ENCODE assay signal across 15 cellular contexts in genomic region chr5:154236459-154237375, GRCh38. TPM values are rescaled to one million over a fixed set of nuclear protein-coding genes. Genes with fewer than 3 reads are reported as not detected.
A peak's percentile ranks its signal among the peaks of the same experiment; 100 is the strongest.
DNase-seq lines count a peak whose midpoint lies in the region; ATAC-seq, FAIRE-seq and TF ChIP-seq lines count a peak whose summit lies in the region.
"Had no signal": no experiment of that assay in that cellular context is flagged by ENCODE, and none has a peak within 500 bp of the region (broad histone marks: within the 10 kb centered on the region; RNA-seq: fewer than 3 reads in every experiment).

No MANE protein-coding gene starts in this region.

- peaks cover 38% of the 10 kb centered on the region for H3K4me1 Mint-ChIP-seq in activated naive CD4-positive, alpha-beta T cell treated with anti-CD3 and anti-CD28 coated beads for 36 hours (ENCODE audit: low read depth)
- peaks cover 28% of the 10 kb centered on the region for H3K4me1 Mint-ChIP-seq in T-helper 17 cell
- peaks cover 47% of the 10 kb centered on the region for H3K4me1 Mint-ChIP-seq in CD8-positive, alpha-beta T cell (ENCODE audit: low read depth)

- FAIRE-seq in GM19239 (lab: Jason Lieb, UNC), result peak; percentile 54

- CTCF ChIA-PET in activated naive CD4-positive, alpha-beta T cell treated with anti-CD3 and anti-CD28 coated beads for 36 hours (lab: Charles Lee), result interaction anchor here (1.0 to 2.4 kb wide), 9 partner anchors 30 to 167 kb away, joined by 3 to 13 read pairs (median 5); partner anchors contain the start of gene GALNT10
- CTCF ChIA-PET in CD8-positive, alpha-beta T cell (lab: Charles Lee), result interaction anchor here (0.7 to 1.8 kb wide), 8 partner anchors 15 to 263 kb away, joined by 3 to 9 read pairs (median 4); partner anchors contain the start of gene GALNT10

- peaks cover 56% of the 10 kb centered on the region for H3K79me2 ChIP-seq in osteoblast (ENCODE audit: insufficient read depth, low read length)
- H3K79me2 ChIP-seq: hepatocyte had no signal

- no peak for ATAC-seq in T-helper 17 cell
- ATAC-seq in CD8-positive, alpha-beta T cell, result no peak

- DNase-seq in activated naive CD4-positive, alpha-beta T cell treated with anti-CD3 and anti-CD28 coated beads for 36 hours, result peak; percentile 60
- no peak for DNase-seq in activated naive CD4-positive, alpha-beta T cell (lab: John Stamatoyannopoulos, UW)
- DNase-seq in GM19239 (ENCODE audit: insufficient read length, low spot score) (no peak), T-helper 17 cell (no peak), osteoblast (ENCODE audit: insufficient read length, low spot score, missing footprints) (peak; percentile 45), iPS-NIHi11 (ENCODE audit: low spot score) (no peak), BE2C (no peak)
- DNase-seq in CD8-positive, alpha-beta T cell, result no peak
- DNase-seq: ACHN; effector CD8-positive, alpha-beta T cell; NCI-H345; SW 1271; uterus had no signal

- H3K4me2 ChIP-seq in osteoblast (ENCODE audit: insufficient read depth, low read length), result no peak overlapping the region
- H3K4me2 ChIP-seq: hepatocyte had no signal

- no peaks in the 10 kb centered on the region for H3K4me1 ChIP-seq in osteoblast (ENCODE audit: insufficient read depth, low read length)
- H3K4me1 ChIP-seq in BE2C, result no peaks in the 10 kb centered on the region
- H3K4me1 ChIP-seq in CD8-positive, alpha-beta T cell (ENCODE audit: insufficient read depth, low read length), result peaks cover 8% of the 10 kb centered on the region
- H3K4me1 ChIP-seq: uterus had no signal

- no peaks in the 10 kb centered on the region for H3K27me3 Mint-ChIP-seq in activated naive CD4-positive, alpha-beta T cell treated with anti-CD3 and anti-CD28 coated beads for 36 hours (ENCODE audit: low read depth)
- no peaks in the 10 kb centered on the region for H3K27me3 Mint-ChIP-seq in T-helper 17 cell
- H3K27me3 Mint-ChIP-seq in CD8-positive, alpha-beta T cell (ENCODE audit: low read depth), result no peaks in the 10 kb centered on the region

- H2AFZ ChIP-seq in osteoblast (ENCODE audit: low read length), result no peak overlapping the region
- H2AFZ ChIP-seq: hepatocyte had no signal

- H3K4me3 ChIP-seq in osteoblast (ENCODE audit: insufficient read depth, low read length) (no peak overlapping the region), BE2C (ENCODE audit: low read depth, low read length) (no peak overlapping the region)
- H3K4me3 ChIP-seq in CD8-positive, alpha-beta T cell (ENCODE audit: low read depth, low read length), result no peak overlapping the region
- H3K4me3 ChIP-seq: HAP-1, hepatocyte, uterus had no signal

- peaks cover 2% of the 10 kb centered on the region for H3K36me3 Mint-ChIP-seq in activated naive CD4-positive, alpha-beta T cell treated with anti-CD3 and anti-CD28 coated beads for 36 hours (ENCODE audit: low read depth)
- peaks cover 3% of the 10 kb centered on the region for H3K36me3 Mint-ChIP-seq in T-helper 17 cell (ENCODE audit: low read depth)
- no peaks in the 10 kb centered on the region for H3K36me3 Mint-ChIP-seq in CD8-positive, alpha-beta T cell

- H3K27me3 ChIP-seq in osteoblast (ENCODE audit: insufficient read depth, low read length) (no peaks in the 10 kb centered on the region), BE2C (no peaks in the 10 kb centered on the region)
- no peaks in the 10 kb centered on the region for H3K27me3 ChIP-seq in CD8-positive, alpha-beta T cell (ENCODE audit: insufficient read depth, low read length)
- H3K27me3 ChIP-seq: hepatocyte, uterus had no signal

- H3K4me3 Mint-ChIP-seq in activated naive CD4-positive, alpha-beta T cell treated with anti-CD3 and anti-CD28 coated beads for 36 hours, result no peak overlapping the region
- no peak overlapping the region for H3K4me3 Mint-ChIP-seq in T-helper 17 cell
- no peak overlapping the region for H3K4me3 Mint-ChIP-seq in CD8-positive, alpha-beta T cell

- H3K27ac Mint-ChIP-seq in activated naive CD4-positive, alpha-beta T cell treated with anti-CD3 and anti-CD28 coated beads for 36 hours, result no peak overlapping the region
- peak overlapping the region; percentile 54 for H3K27ac Mint-ChIP-seq in T-helper 17 cell
- no peak overlapping the region for H3K27ac Mint-ChIP-seq in CD8-positive, alpha-beta T cell

- POLR2A ChIA-PET in CD8-positive, alpha-beta T cell (lab: Charles Lee), result interaction anchor here (0.5 to 1.1 kb wide), 2 partner anchors 47 to 545 kb away, joined by 3 to 4 read pairs; no protein-coding TSS in a partner anchor

- H3K36me3 ChIP-seq in osteoblast (ENCODE audit: insufficient read depth, low read length) (no peaks in the 10 kb centered on the region), BE2C (no peaks in the 10 kb centered on the region)
- no peaks in the 10 kb centered on the region for H3K36me3 ChIP-seq in CD8-positive, alpha-beta T cell (ENCODE audit: insufficient read depth, low read length)
- H3K36me3 ChIP-seq: HAP-1, uterus had no signal

- H3K27ac ChIP-seq in osteoblast (ENCODE audit: low read depth, low read length), result no peak overlapping the region
- no peak overlapping the region for H3K27ac ChIP-seq in CD8-positive, alpha-beta T cell (ENCODE audit: low read depth, low read length)
- H3K27ac ChIP-seq: hepatocyte, uterus had no signal

- TF ChIP-seq CTCF in osteoblast (IDR thresholded peaks at IDR 0.05; ENCODE audit: extremely low read depth, low read depth, low read length) (no peak), BE2C (IDR thresholded peaks at IDR 0.05; ENCODE audit: low read depth, low read length) (no peak)
- no peak for TF ChIP-seq CTCF in CD8-positive, alpha-beta T cell (IDR thresholded peaks at IDR 0.05)

- H3K9me3 Mint-ChIP-seq in activated naive CD4-positive, alpha-beta T cell treated with anti-CD3 and anti-CD28 coated beads for 36 hours, result no peaks in the 10 kb centered on the region
- no peaks in the 10 kb centered on the region for H3K9me3 Mint-ChIP-seq in CD8-positive, alpha-beta T cell

- H3K9me3 ChIP-seq in T-helper 17 cell (ENCODE audit: control insufficient read depth, low read length, poor library complexity, severe bottlenecking) (no peaks in the 10 kb centered on the region), osteoblast (ENCODE audit: low read depth, low read length) (no peaks in the 10 kb centered on the region), BE2C (no peaks in the 10 kb centered on the region)
- H3K9me3 ChIP-seq in CD8-positive, alpha-beta T cell (ENCODE audit: low read length), result no peaks in the 10 kb centered on the region
- H3K9me3 ChIP-seq: HAP-1, uterus had no signal

- intact Hi-C loops in activated naive CD4-positive, alpha-beta T cell treated with anti-CD3 and anti-CD28 coated beads for 36 hours (cut with micrococcal nuclease), result loop anchor here (1.0 to 2.0 kb wide), 6 partner anchors 34 to 262 kb away; partner anchors contain the start of gene GALNT10
- intact Hi-C loops in CD8-positive, alpha-beta T cell (cut with DNase I, micrococcal nuclease), result loop anchor here in 1 of 2 experiments (1.0 to 5.0 kb wide), 2 partner anchors 44 to 164 kb away; partner anchors contain the start of gene GALNT10

- H4K20me1 ChIP-seq in osteoblast (ENCODE audit: insufficient read depth, low read length), result peaks cover 37% of the 10 kb centered on the region

RNA-seq across cellular contexts. Expression of gene GALNT10, which starts 46.2 kb away (rescaled TPM):
- 10 to 100 TPM; 41.2 to 42.8 TPM for total RNA-seq in activated naive CD4-positive, alpha-beta T cell treated with anti-CD3 and anti-CD28 coated beads for 36 hours
- 10 to 100 TPM; 34.7 to 40.4 TPM for total RNA-seq in T-helper 17 cell
- total RNA-seq in osteoblast, result 62.2 and 84.0 TPM in 2 replicates
- 5.9 TPM for polyA plus RNA-seq in BE2C (2012; ENCODE audit: insufficient read depth, insufficient read length, low read depth)
- 10 to 100 TPM; 27.1 to 29.0 TPM for total RNA-seq in CD8-positive, alpha-beta T cell

Comparison
In these comparisons a context has a peak if more than half of its experiments do, and no peak if none do; other contexts are left out.
1. DNase-seq: peak in activated naive CD4-positive, alpha-beta T cell treated with anti-CD3 and anti-CD28 coated beads for 36 hours (single experiment) and osteoblast (single experiment); none in activated naive CD4-positive, alpha-beta T cell (0 of 4), GM19239 (single experiment), T-helper 17 cell (0 of 3), iPS-NIHi11 (single experiment), BE2C (single experiment) and CD8-positive, alpha-beta T cell (0 of 7).